ENCODE assay signal across 15 cellular contexts in the genomic region with DNA sequence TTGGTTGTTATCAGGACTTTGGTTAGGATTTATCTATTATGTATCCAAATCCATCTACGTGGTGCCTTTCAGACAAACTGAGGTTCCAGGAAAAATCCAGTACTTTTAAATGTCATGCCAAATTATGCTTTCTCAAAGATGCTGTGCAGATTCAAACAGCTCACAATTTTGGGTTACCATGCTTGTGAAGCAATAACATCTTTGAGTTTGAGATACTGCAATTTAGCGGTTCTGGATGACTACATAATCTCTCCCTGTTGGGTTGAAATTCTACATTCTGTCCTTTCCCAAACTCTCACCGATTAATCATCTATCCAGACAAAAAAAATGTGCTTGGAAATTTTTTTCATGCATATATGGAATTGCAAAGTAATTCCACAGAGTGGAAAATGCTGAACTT. TPM values are rescaled to one million over a fixed set of nuclear protein-coding genes. Genes with fewer than 3 reads are reported as not detected.
"Had no signal": no experiment of that assay in that cellular context is flagged by ENCODE, and none has a peak within 500 bp of the region (broad histone marks: within the 10 kb centered on the region; RNA-seq: fewer than 3 reads in every experiment).

No MANE protein-coding gene starts in this region.

- H3K4me3 ChIP-seq: cardiac muscle cell, lower lobe of right lung, prostate gland, tibial nerve had no signal

- H3K27ac Mint-ChIP-seq: activated CD4-positive, alpha-beta memory T cell treated with anti-CD3 and anti-CD28 coated beads for 36 hours; activated naive CD8-positive, alpha-beta T cell; naive thymus-derived CD8-positive, alpha-beta T cell had no signal

- H3K4me3 Mint-ChIP-seq: activated CD4-positive, alpha-beta memory T cell treated with anti-CD3 and anti-CD28 coated beads for 36 hours; activated naive CD8-positive, alpha-beta T cell; activated T-cell treated with anti-CD3 and anti-CD28 coated beads, Interleukin-2, amount 50 U/mL, for 4 hours had no signal

- H3K27me3 ChIP-seq: cardiac muscle cell, tibial nerve had no signal

- H3K36me3 Mint-ChIP-seq: activated CD4-positive, alpha-beta memory T cell treated with anti-CD3 and anti-CD28 coated beads for 36 hours; activated naive CD8-positive, alpha-beta T cell had no signal

- H3K27ac ChIP-seq: cardiac muscle cell, lower lobe of right lung, prostate gland, tibial nerve had no signal

- ATAC-seq: activated T-cell treated with anti-CD3 and anti-CD28 coated beads, Interleukin-2, amount 50 U/mL, for 4 hours; lower lobe of right lung; naive thymus-derived CD8-positive, alpha-beta T cell had no signal

- H3K4me1 ChIP-seq: prostate gland had no signal

- H3K9me3 ChIP-seq: lower lobe of right lung, prostate gland, tibial nerve had no signal

- H3K36me3 ChIP-seq: cardiac muscle cell, lower lobe of right lung, prostate gland, tibial nerve had no signal

- DNase-seq: activated CD4-positive, alpha-beta memory T cell treated with anti-CD3 and anti-CD28 coated beads for 36 hours; activated CD4-positive, alpha-beta T cell treated with anti-CD3 and anti-CD28 coated beads for 1 hour; activated effector memory CD4-positive, alpha-beta T cell treated with anti-CD3 and anti-CD28 coated beads, Interleukin-2, amount 50 U/mL, for 16 hours; activated T-cell treated with anti-CD3 and anti-CD28 coated beads, Interleukin-2, amount 50 U/mL, for 4 hours; aorta; effector CD4-positive, alpha-beta T cell; lower lobe of right lung; naive thymus-derived CD8-positive, alpha-beta T cell; nucleus accumbens; stimulated activated CD4-positive, alpha-beta T cell treated with anti-CD3 and anti-CD28 coated beads, Interleukin-15, amount 100 ng/mL, for 24 hours; T-helper 9 cell had no signal

- H3K9me3 Mint-ChIP-seq: activated CD4-positive, alpha-beta memory T cell treated with anti-CD3 and anti-CD28 coated beads for 36 hours; activated T-cell treated with anti-CD3 and anti-CD28 coated beads, Interleukin-2, amount 50 U/mL, for 4 hours; naive thymus-derived CD8-positive, alpha-beta T cell had no signal

RNA-seq across cellular contexts. Expression of a gene that starts 3.5 kb away (rescaled TPM):
- total RNA-seq: activated CD4-positive, alpha-beta memory T cell treated with anti-CD3 and anti-CD28 coated beads for 36 hours had no signal
- polyA plus RNA-seq: naive thymus-derived CD8-positive, alpha-beta T cell had no signal
